In the genomic region with DNA sequence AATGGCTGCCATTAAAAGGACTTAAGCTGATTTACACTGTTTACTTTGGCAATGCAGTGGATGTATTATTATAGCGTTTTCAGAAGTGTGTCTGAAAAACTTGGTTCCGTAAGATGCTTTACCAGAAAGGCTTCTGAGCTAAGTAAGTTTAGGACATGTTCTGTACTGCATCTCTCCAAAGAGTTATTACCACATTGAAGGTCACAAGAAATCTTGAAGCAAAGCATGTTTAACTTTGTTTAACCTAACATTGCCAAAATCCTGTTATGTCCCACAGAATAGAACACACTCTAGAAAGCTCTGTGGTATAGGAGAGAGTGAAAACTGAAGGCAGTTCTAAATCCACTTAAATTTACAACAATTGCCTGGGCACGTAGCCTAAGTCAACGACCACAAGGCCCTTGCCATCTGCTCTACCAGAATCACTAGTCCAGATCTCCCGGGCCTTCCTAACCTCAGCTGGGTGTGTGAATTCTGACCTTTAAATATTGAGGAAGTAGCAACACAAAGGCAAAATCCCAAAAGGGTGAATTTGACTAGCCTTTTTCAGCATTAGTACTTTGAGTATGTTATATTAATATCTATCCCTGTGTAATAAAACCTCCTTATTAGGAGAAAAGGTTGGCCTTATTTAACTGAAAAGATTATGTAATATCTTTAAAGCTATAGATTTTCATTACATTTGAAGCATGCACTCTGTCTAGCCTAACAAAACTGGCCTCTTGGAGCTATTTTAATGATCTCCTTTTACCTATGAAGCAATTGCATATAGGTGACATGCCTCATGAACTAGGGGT, we compare ENCODE assay signal across 9 cellular contexts. TPM values are rescaled to one million over a fixed set of nuclear protein-coding genes. Genes with fewer than 3 reads are reported as not detected.
A peak's percentile ranks its signal among the peaks of the same experiment; 100 is the strongest.
DNase-seq lines count a peak whose midpoint lies in the region; ATAC-seq, FAIRE-seq and TF ChIP-seq lines count a peak whose summit lies in the region.
"Had no signal": no experiment of that assay in that cellular context is flagged by ENCODE, and none has a peak within 500 bp of the region (broad histone marks: within the 10 kb centered on the region; RNA-seq: fewer than 3 reads in every experiment).

No MANE protein-coding gene starts in this region.

- 0 out of 2 replicates have a peak, but pooled peaks cover 3% of the 10 kb centered on the region for H3F3A ChIP-seq in Loucy (ENCODE audit: low read depth)

- ATAC-seq in A549 (no peak), gastroesophageal sphincter (peak; percentile 9), HG03175 (IDR thresholded peaks at IDR 0.05; ENCODE audit: unreplicated experiment) (no peak)

- FAIRE-seq in A549 (lab: Jason Lieb, UNC) (no peak), RCC 7860 (lab: Jason Lieb, UNC) (no peak)

- no peak for TF ChIP-seq RAD21 in A549 (conservative IDR thresholded peaks at IDR 0.05 in 1 of 2, IDR thresholded peaks at IDR 0.05 in 1 of 2)

- peak overlapping the region; percentile 5 to 13; a peak in 1 of 6 replicates for H3K27ac ChIP-seq in A549
- peak overlapping the region; percentile 5 for H3K27ac ChIP-seq in SK-N-MC
- H3K27ac ChIP-seq in gastroesophageal sphincter: peak overlapping the region; percentile 67 to 78 (median 70)

- H3K4me3 ChIP-seq in A549 (no peak overlapping the region), Loucy (ENCODE audit: low read length, poor library complexity, severe bottlenecking) (no peak overlapping the region), SK-N-MC (no peak overlapping the region), gastroesophageal sphincter (no peak overlapping the region)

- TF ChIP-seq EP300 in A549 (IDR thresholded peaks at IDR 0.05): no peak
- TF ChIP-seq EP300 in gastroesophageal sphincter (IDR thresholded peaks at IDR 0.05): no peak

- WGBS in A549 (ENCODE audit: missing lambda C conversion rate): 52% methylated on average over 5 of the region's 5 CpGs
- 16% methylated on average over 5 of the region's 5 CpGs for WGBS in gastroesophageal sphincter (ENCODE audit: low coverage in 1 of 2), 2 donors

- TF ChIP-seq POLR2A in A549 (IDR thresholded peaks at IDR 0.05; ENCODE audit: low read length): no peak
- TF ChIP-seq POLR2A in gastroesophageal sphincter (IDR thresholded peaks at IDR 0.05): no peak

- H3K36me3 ChIP-seq in Loucy (ENCODE audit: insufficient read depth, low read length): no peaks in the 10 kb centered on the region
- H3K36me3 ChIP-seq in SK-N-MC (ENCODE audit: insufficient read depth, low read length): no peaks in the 10 kb centered on the region
- no peaks in the 10 kb centered on the region for H3K36me3 ChIP-seq in gastroesophageal sphincter

- H3K27me3 ChIP-seq in Loucy (ENCODE audit: insufficient read depth, low read length, poor library complexity, severe bottlenecking) (no peaks in the 10 kb centered on the region), gastroesophageal sphincter (no peaks in the 10 kb centered on the region)

- no peak for DNase-seq in A549 (ENCODE audit: low read depth in 1 of 2, low spot score in 1 of 2)
- no peak for DNase-seq in SK-N-MC (ENCODE audit: low read depth, low spot score)
- no peak for DNase-seq in NK-92 treated with Interleukin-12 subunit alpha and Interleukin-12 subunit beta, amount 100 ng/mL, for 24 hours (lab: John Stamatoyannopoulos, UW)
- no peak for DNase-seq in RCC 7860 (ENCODE audit: low spot score)
- no peak for DNase-seq in H4 (ENCODE audit: low spot score)
- DNase-seq: glutamatergic neuron had no signal

- peaks cover 6% of the 10 kb centered on the region; the same call in 1 of the 3 replicates for H3K9me3 ChIP-seq in A549
- H3K9me3 ChIP-seq in Loucy (ENCODE audit: insufficient read depth, low read depth, low read length): no peaks in the 10 kb centered on the region; the same call in 1 of the 2 replicates
- no peaks in the 10 kb centered on the region for H3K9me3 ChIP-seq in SK-N-MC (ENCODE audit: low read depth, low read length)
- H3K9me3 ChIP-seq in gastroesophageal sphincter: peaks cover 0 to 3% (median 0%) of the 10 kb centered on the region in 3 donors

- H3K9ac ChIP-seq in Loucy (ENCODE audit: low read depth, low read length, poor library complexity, severe bottlenecking) (no peak overlapping the region), SK-N-MC (ENCODE audit: insufficient read length) (no peak overlapping the region)

- H3K79me2 ChIP-seq in Loucy (ENCODE audit: insufficient read depth, low read length): peaks cover 4% of the 10 kb centered on the region

- H4K20me1 ChIP-seq in Loucy (ENCODE audit: insufficient read depth, low read length, poor library complexity, severe bottlenecking): no peaks in the 10 kb centered on the region

- POLR2A ChIA-PET in A549 (lab: Yijun Ruan, JAX): no interaction called here

- peaks cover 16% of the 10 kb centered on the region for H3K4me1 ChIP-seq in A549
- H3K4me1 ChIP-seq in Loucy (ENCODE audit: insufficient read depth, low read length, poor library complexity, severe bottlenecking): peaks cover 29% of the 10 kb centered on the region
- peaks cover 0 to 30% (median 3%) of the 10 kb centered on the region in 3 donors for H3K4me1 ChIP-seq in gastroesophageal sphincter

- no peak for TF ChIP-seq CTCF in A549 (IDR thresholded peaks at IDR 0.05)
- no peak for TF ChIP-seq CTCF in Loucy (conservative IDR thresholded peaks at IDR 0.05; ENCODE audit: low read length)
- no peak for TF ChIP-seq CTCF in gastroesophageal sphincter (IDR thresholded peaks at IDR 0.05)

- CTCF ChIA-PET in A549 (lab: Yijun Ruan, JAX): interaction anchor here (0.5 to 1.3 kb wide), 3 partner anchors 12 to 94 kb away, joined by 3 to 4 read pairs (median 4); no protein-coding TSS in a partner anchor

- H3K9me2 ChIP-seq in Loucy (replicated peaks; ENCODE audit: low read depth, low read length): no peaks in the 10 kb centered on the region

- H2AFZ ChIP-seq in Loucy (ENCODE audit: low read length): 0 out of 2 replicates have a peak overlapping the region, but pooled peaks have one; percentile 21

- H3K4me2 ChIP-seq in A549: peak overlapping the region; percentile 31; the same call in 1 of the 3 replicates
- no peak overlapping the region for H3K4me2 ChIP-seq in Loucy (ENCODE audit: low read depth, low read length, poor library complexity, severe bottlenecking)

TF ChIP-seq in A549, 52 proteins besides CTCF, POLR2A, EP300 and RAD21 (continues in another document):
- TF ChIP-seq, protein P1, sequence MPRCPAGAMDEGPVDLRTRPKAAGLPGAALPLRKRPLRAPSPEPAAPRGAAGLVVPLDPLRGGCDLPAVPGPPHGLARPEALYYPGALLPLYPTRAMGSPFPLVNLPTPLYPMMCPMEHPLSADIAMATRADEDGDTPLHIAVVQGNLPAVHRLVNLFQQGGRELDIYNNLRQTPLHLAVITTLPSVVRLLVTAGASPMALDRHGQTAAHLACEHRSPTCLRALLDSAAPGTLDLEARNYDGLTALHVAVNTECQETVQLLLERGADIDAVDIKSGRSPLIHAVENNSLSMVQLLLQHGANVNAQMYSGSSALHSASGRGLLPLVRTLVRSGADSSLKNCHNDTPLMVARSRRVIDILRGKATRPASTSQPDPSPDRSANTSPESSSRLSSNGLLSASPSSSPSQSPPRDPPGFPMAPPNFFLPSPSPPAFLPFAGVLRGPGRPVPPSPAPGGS (IDR thresholded peaks at IDR 0.05): no peak
- TF ChIP-seq CHD4 (IDR thresholded peaks at IDR 0.05; ENCODE audit: borderline replicate concordance) (no peak), RCOR1 (IDR thresholded peaks at IDR 0.05; ENCODE audit: low read depth, low read length) (no peak), GATA3 (IDR thresholded peaks at IDR 0.05; ENCODE audit: borderline replicate concordance) (no peak), SREBF2 (IDR thresholded peaks at IDR 0.05) (no peak), CBX8 (IDR thresholded peaks at IDR 0.05) (no peak), POLR2AphosphoS2 (conservative IDR thresholded peaks at IDR 0.05; ENCODE audit: low read length) (no peak)
- TF ChIP-seq, protein P2, sequence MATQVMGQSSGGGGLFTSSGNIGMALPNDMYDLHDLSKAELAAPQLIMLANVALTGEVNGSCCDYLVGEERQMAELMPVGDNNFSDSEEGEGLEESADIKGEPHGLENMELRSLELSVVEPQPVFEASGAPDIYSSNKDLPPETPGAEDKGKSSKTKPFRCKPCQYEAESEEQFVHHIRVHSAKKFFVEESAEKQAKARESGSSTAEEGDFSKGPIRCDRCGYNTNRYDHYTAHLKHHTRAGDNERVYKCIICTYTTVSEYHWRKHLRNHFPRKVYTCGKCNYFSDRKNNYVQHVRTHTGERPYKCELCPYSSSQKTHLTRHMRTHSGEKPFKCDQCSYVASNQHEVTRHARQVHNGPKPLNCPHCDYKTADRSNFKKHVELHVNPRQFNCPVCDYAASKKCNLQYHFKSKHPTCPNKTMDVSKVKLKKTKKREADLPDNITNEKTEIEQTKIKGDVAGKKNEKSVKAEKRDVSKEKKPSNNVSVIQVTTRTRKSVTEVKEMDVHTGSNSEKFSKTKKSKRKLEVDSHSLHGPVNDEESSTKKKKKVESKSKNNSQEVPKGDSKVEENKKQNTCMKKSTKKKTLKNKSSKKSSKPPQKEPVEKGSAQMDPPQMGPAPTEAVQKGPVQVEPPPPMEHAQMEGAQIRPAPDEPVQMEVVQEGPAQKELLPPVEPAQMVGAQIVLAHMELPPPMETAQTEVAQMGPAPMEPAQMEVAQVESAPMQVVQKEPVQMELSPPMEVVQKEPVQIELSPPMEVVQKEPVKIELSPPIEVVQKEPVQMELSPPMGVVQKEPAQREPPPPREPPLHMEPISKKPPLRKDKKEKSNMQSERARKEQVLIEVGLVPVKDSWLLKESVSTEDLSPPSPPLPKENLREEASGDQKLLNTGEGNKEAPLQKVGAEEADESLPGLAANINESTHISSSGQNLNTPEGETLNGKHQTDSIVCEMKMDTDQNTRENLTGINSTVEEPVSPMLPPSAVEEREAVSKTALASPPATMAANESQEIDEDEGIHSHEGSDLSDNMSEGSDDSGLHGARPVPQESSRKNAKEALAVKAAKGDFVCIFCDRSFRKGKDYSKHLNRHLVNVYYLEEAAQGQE (IDR thresholded peaks at IDR 0.05): no peak
- TF ChIP-seq, protein P3, sequence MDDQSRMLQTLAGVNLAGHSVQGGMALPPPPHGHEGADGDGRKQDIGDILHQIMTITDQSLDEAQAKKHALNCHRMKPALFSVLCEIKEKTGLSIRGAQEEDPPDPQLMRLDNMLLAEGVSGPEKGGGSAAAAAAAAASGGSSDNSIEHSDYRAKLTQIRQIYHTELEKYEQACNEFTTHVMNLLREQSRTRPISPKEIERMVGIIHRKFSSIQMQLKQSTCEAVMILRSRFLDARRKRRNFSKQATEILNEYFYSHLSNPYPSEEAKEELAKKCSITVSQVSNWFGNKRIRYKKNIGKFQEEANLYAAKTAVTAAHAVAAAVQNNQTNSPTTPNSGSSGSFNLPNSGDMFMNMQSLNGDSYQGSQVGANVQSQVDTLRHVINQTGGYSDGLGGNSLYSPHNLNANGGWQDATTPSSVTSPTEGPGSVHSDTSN (IDR thresholded peaks at IDR 0.05): no peak

RNA-seq across cellular contexts. Expression of a gene that starts 4.4 kb away (rescaled TPM):
- polyA plus RNA-seq in A549 (2011; rRNA removed) (18.1 and 22.2 TPM in 2 replicates), A549 (2017; fragmentation: RNase III; extraction: RNeasy Plus Mini Kit Qiagen cat#74134 plus additional on column Dnase treatment) (7.3 to 9.1 TPM (median 9.0 TPM) in 3 replicates)
- 8.0 and 11.1 TPM in 2 replicates for polyA plus RNA-seq in A549 (2012; cell fraction: cytosol; rRNA removed)
- polyA plus RNA-seq in A549 (2012; cell fraction: nucleus; rRNA removed): 9.0 and 9.3 TPM in 2 replicates
- polyA minus RNA-seq in A549 (2011; rRNA and poly(A)+ RNA removed): 38.5 and 44.5 TPM in 2 replicates
- total RNA-seq in gastroesophageal sphincter: 10 to 100 TPM in 1 of 4 donors, 1 to 10 TPM in 3; 5.3 to 10.6 (median 9.3) TPM
- 0.21 and 0.43 TPM in 2 replicates for total RNA-seq in H4 (2014; rRNA removed; shearing (Covaris generic))

Comparison
In these comparisons a context has a peak if more than half of its experiments do, and no peak if none do; other contexts are left out.
1. H3K27ac ChIP-seq: peak in every context shown above with its lines; median percentile 70 in gastroesophageal sphincter; 9 in A549; 5 in SK-N-MC.